In the genomic region with DNA sequence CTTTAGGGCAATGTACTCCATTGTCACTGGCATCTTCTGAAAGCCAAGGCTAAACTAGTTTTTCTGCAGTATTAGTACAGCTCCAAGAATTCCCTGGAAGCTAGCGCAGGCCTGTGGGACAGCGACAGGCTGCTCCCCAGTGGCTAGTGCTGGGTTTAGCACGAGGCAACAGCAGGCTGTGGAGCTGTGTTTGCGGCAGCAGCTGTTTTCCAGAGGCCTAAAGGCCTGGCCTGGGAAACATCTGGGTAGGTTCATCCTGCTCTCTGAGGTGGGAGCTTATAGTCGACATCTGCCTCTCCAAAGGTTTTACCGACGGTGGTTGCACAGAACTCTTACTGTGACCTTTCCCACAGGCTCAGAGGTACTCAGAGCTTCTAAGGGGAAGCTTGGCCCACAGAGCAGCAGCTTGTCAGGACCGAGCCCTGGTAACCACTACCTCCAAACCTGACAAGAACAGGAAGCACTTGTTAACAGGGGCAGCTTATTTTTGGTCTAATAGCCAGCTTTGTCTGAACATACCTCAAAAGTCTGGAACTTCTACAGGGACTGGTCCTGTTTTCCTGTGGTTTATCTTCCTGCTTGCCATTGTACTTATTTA, we compare ENCODE assay signal across 8 cellular contexts. TPM values are rescaled to one million over a fixed set of nuclear protein-coding genes. Genes with fewer than 3 reads are reported as not detected.
DNase-seq lines count a peak whose midpoint lies in the region; ATAC-seq and TF ChIP-seq lines count a peak whose summit lies in the region.

No MANE protein-coding gene starts in this region.

- DNase-seq in COLO668 (lab: John Stamatoyannopoulos, UW; ENCODE audit: unreplicated experiment) (peak; percentile 37), LNCaP clone FGC (ENCODE audit: low read depth) (peak; percentile 19), choroid plexus epithelial cell (ENCODE audit: low read depth) (peak; percentile 65), mesenchymal stem cell (peak; percentile 61), SW 1271 (lab: John Stamatoyannopoulos, UW) (no peak)
- no peak for DNase-seq in effector memory CD4-positive, alpha-beta T cell

- no peak overlapping the region for H2BK120ac ChIP-seq in mesenchymal stem cell (ENCODE audit: low read depth, low read length)

- no peak overlapping the region for H3K23ac ChIP-seq in mesenchymal stem cell (ENCODE audit: low read length in 2 of 2)

- H2AFZ ChIP-seq in mesenchymal stem cell (ENCODE audit: low read depth, low read length) = no peak overlapping the region

- H3K4me3 ChIP-seq in LNCaP clone FGC (ENCODE audit: low read depth, low read length) (no peak overlapping the region), choroid plexus epithelial cell (ENCODE audit: low read depth, low read length) (no peak overlapping the region), mesenchymal stem cell (ENCODE audit: insufficient read depth in 1 of 2, low read depth in 1 of 2, low read length in 2 of 2) (no peak overlapping the region)
- H3K4me3 ChIP-seq in effector memory CD4-positive, alpha-beta T cell (ENCODE audit: insufficient read depth, low read depth, low read length, poor library complexity, severe bottlenecking) = no peak overlapping the region

- H2BK5ac ChIP-seq in mesenchymal stem cell (ENCODE audit: low read depth, low read length, poor library complexity, severe bottlenecking) = no peak overlapping the region

- H4K8ac ChIP-seq in mesenchymal stem cell (ENCODE audit: low read length) = peak overlapping the region; percentile 19

- H3K27ac ChIP-seq in mesenchymal stem cell (ENCODE audit: low read length, poor library complexity, severe bottlenecking) = no peak overlapping the region
- H3K27ac ChIP-seq in effector memory CD4-positive, alpha-beta T cell (ENCODE audit: insufficient read depth, low read length, poor library complexity, severe bottlenecking) = no peak overlapping the region

- no peak overlapping the region for H2AK5ac ChIP-seq in mesenchymal stem cell (ENCODE audit: low read length, severe bottlenecking)

- TF ChIP-seq CTCF in LNCaP clone FGC (IDR thresholded peaks at IDR 0.05; ENCODE audit: control insufficient read depth, extremely low read depth, insufficient read depth) (peak; percentile 76), choroid plexus epithelial cell (conservative IDR thresholded peaks at IDR 0.05; ENCODE audit: low read depth, low read length) (peak; percentile 60)

- no peaks in the 10 kb centered on the region for H3K27me3 ChIP-seq in mesenchymal stem cell (ENCODE audit: control insufficient read depth in 1 of 2, insufficient read depth in 1 of 2, low read length in 2 of 2)
- H3K27me3 ChIP-seq in effector memory CD4-positive, alpha-beta T cell (replicated peaks; ENCODE audit: control insufficient read depth, insufficient read depth, low read length, poor library complexity, severe bottlenecking) = no peaks in the 10 kb centered on the region

- no peak overlapping the region for H3K4ac ChIP-seq in mesenchymal stem cell (ENCODE audit: low read depth in 1 of 2, low read length in 2 of 2)

- H3K4me1 ChIP-seq in mesenchymal stem cell (ENCODE audit: control insufficient read depth, insufficient read depth, low read depth, low read length) = peaks cover 2% of the 10 kb centered on the region
- H3K4me1 ChIP-seq in effector memory CD4-positive, alpha-beta T cell (ENCODE audit: control insufficient read depth, insufficient read depth, low read length, poor library complexity, severe bottlenecking) = no peaks in the 10 kb centered on the region

- no peak overlapping the region for H3K14ac ChIP-seq in mesenchymal stem cell (ENCODE audit: low read length in 2 of 2)

- H3K9ac ChIP-seq in mesenchymal stem cell (ENCODE audit: low read length) = no peak overlapping the region

- peaks cover 28 to 52% of the 10 kb centered on the region in 2 experiments for H3K36me3 ChIP-seq in mesenchymal stem cell (ENCODE audit: control insufficient read depth in 1 of 2, insufficient read depth in 2 of 2, low read depth in 1 of 2, low read length in 2 of 2)
- peaks cover 25% of the 10 kb centered on the region for H3K36me3 ChIP-seq in effector memory CD4-positive, alpha-beta T cell (ENCODE audit: control insufficient read depth, insufficient read depth, low read length)

- H4K91ac ChIP-seq in mesenchymal stem cell (ENCODE audit: low read length) = no peak overlapping the region

- ATAC-seq in GM19467 (IDR thresholded peaks at IDR 0.05; ENCODE audit: unreplicated experiment) (no peak), HG02798 (IDR thresholded peaks at IDR 0.05; ENCODE audit: poor library complexity, unreplicated experiment) (no peak)

- no peak overlapping the region for H2BK15ac ChIP-seq in mesenchymal stem cell (ENCODE audit: low read depth, poor library complexity, severe bottlenecking)

- H3K79me1 ChIP-seq in mesenchymal stem cell (replicated peaks; ENCODE audit: low read length, poor library complexity, severe bottlenecking) = peaks cover under 1% of the 10 kb centered on the region

- no peak overlapping the region for H3K18ac ChIP-seq in mesenchymal stem cell (ENCODE audit: low read depth in 1 of 2, low read length in 2 of 2)

- no peak overlapping the region for H2BK12ac ChIP-seq in mesenchymal stem cell (ENCODE audit: low read length in 2 of 2)

- WGBS in mesenchymal stem cell = 33% methylated on average over 8 of the region's 8 CpGs

- H3K9me3 ChIP-seq in mesenchymal stem cell (ENCODE audit: control insufficient read depth, low read length) = no peaks in the 10 kb centered on the region
- H3K9me3 ChIP-seq in effector memory CD4-positive, alpha-beta T cell (ENCODE audit: control insufficient read depth, low read length) = no peaks in the 10 kb centered on the region

- no peak overlapping the region for H3K4me2 ChIP-seq in mesenchymal stem cell (ENCODE audit: low read length, poor library complexity, severe bottlenecking)

RNA-seq across cellular contexts. Expression of a gene that starts 17.2 kb away (rescaled TPM):
- polyA plus RNA-seq in mesenchymal stem cell (2013, experiment 1 of 2) = 16.4 TPM
- 15.3 TPM for polyA plus RNA-seq in mesenchymal stem cell (2013, experiment 2 of 2)

RNA-seq across cellular contexts. Expression of a gene that starts 55.4 kb away (rescaled TPM):
- polyA plus RNA-seq in mesenchymal stem cell (2013, experiment 1 of 2) = 1.3 TPM
- 1.5 TPM for polyA plus RNA-seq in mesenchymal stem cell (2013, experiment 2 of 2)

RNA-seq across cellular contexts. Expression of a gene that starts 55.6 kb away (rescaled TPM):
- polyA plus RNA-seq in mesenchymal stem cell (2013, experiment 1 of 2) = 22.8 TPM
- 21.8 TPM for polyA plus RNA-seq in mesenchymal stem cell (2013, experiment 2 of 2)

Comparison
In these comparisons a context has a peak if more than half of its experiments do, and no peak if none do; other contexts are left out.
1. DNase-seq: peak in COLO668 (single experiment), LNCaP clone FGC (single experiment), choroid plexus epithelial cell (single experiment) and mesenchymal stem cell (single experiment); none in effector memory CD4-positive, alpha-beta T cell (0 of 3) and SW 1271 (0 of 2).